ENCODE assay signal across 1 cellular context in the genomic region with DNA sequence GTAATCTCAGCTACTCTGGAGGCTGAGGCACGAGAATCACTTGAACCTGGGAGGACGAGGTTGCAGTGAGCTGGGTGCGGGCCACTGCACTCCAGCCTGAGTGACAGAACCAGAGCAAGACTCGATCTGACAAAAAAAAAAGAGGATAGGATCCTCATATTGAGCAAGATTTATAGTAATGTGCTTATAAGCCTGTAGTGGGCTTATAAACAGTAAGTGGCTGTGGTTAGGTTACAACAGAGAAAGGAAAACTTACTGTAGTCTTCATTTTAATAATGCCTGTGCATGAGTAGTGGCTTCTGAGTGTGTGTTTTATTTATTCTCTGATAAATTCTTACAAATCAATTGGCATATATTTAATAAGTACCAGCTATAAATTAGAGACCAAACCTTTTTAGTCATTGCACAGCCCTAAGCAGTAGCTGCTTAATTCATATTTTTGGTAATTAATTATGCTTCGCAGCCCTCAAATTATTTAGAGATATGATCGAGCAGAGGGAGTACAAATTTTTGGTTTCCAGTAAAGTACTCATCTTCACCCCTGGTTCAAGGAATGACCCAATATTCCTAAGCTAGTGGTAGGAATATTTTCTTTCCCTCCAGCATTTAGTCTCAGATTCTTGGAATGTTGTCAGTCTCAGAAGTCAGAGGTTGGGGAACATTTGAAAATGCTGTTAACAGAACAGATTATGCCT.
TF ChIP-seq lines count a peak whose summit lies in the region.

No MANE protein-coding gene starts in this region.

TF ChIP-seq in K562, 482 proteins besides CTCF, POLR2A, EP300 and RAD21 (continued from another document):
- TF ChIP-seq POLR2H (tag; IDR thresholded peaks at IDR 0.05; ENCODE audit: low read depth) (no peak), ZNF253 (CRISPR knock-in tag; conservative IDR thresholded peaks at IDR 0.05) (no peak), RFX5 (IDR thresholded peaks at IDR 0.05; ENCODE audit: low read depth, low read length) (no peak)
TF ChIP-seq in K562: peak in this region for 0.
